In the genomic region with DNA sequence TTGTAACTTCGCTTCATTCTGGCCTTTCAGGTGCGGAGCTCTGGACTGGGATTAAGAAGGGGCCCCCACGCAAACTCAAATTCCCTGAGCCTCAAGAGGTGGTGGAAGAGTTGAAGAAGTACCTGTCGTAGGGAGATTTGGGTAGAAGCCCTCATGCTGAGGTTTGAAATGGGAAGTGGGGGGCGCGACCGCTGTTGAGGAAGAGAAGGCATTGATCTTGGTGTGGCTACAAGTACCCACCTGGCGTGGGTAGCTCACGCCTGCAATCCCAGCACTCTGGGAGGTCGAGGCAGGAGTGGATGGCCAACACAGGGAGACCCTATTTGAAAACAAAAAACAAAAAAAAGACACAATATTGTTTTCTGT, we compare ENCODE assay signal across 8 cellular contexts. TPM values are rescaled to one million over a fixed set of nuclear protein-coding genes. Genes with fewer than 3 reads are reported as not detected.
DNase-seq lines count a peak whose midpoint lies in the region; ATAC-seq and TF ChIP-seq lines count a peak whose summit lies in the region.

No MANE protein-coding gene starts in this region.

- H3K9ac ChIP-seq in SK-N-MC (ENCODE audit: insufficient read length) (peak overlapping the region; percentile 94), skeletal muscle satellite cell (ENCODE audit: low read depth, low read length) (peak overlapping the region; percentile 95)

- H3K27me3 ChIP-seq in skeletal muscle satellite cell (ENCODE audit: control insufficient read depth, insufficient read depth, low read length): no peaks in the 10 kb centered on the region

- no peak for TF ChIP-seq CTCF in fibroblast of villous mesenchyme (IDR thresholded peaks at IDR 0.05; ENCODE audit: insufficient read depth, low read depth, low read length)

- H3K4me2 ChIP-seq in skeletal muscle satellite cell (ENCODE audit: low read length): peak overlapping the region; percentile 84

- H3K36me3 ChIP-seq in SK-N-MC (ENCODE audit: insufficient read depth, low read length) (peaks cover 47% of the 10 kb centered on the region), skeletal muscle satellite cell (ENCODE audit: insufficient read depth, low read length) (peaks cover 44% of the 10 kb centered on the region)

- H3K4me3 ChIP-seq in SK-N-MC: peak overlapping the region; percentile 84
- H3K4me3 ChIP-seq in fibroblast of villous mesenchyme (ENCODE audit: low read depth, low read length): peak overlapping the region; percentile 86
- H3K4me3 ChIP-seq in skeletal muscle satellite cell (ENCODE audit: low read length): peak overlapping the region; percentile 93

- H3K9me3 ChIP-seq in SK-N-MC (ENCODE audit: low read depth, low read length): no peaks in the 10 kb centered on the region
- H3K9me3 ChIP-seq in skeletal muscle satellite cell (replicated peaks; ENCODE audit: low read length): no peaks in the 10 kb centered on the region

- ATAC-seq in GM21576 (IDR thresholded peaks at IDR 0.05; ENCODE audit: unreplicated experiment) (peak; percentile 0), HG03457 (IDR thresholded peaks at IDR 0.05; ENCODE audit: unreplicated experiment) (no peak)

- H3K27ac ChIP-seq in SK-N-MC: peak overlapping the region; percentile 77

- DNase-seq in SK-N-MC (ENCODE audit: low read depth, low spot score): no peak
- DNase-seq in fibroblast of villous mesenchyme (ENCODE audit: low read depth): no peak
- no peak for DNase-seq in medulla oblongata (ENCODE audit: extremely low spot score)
- no peak for DNase-seq in GDM1 (lab: John Stamatoyannopoulos, UW)
- DNase-seq in NCI-H2196 treated with DMSO at 0.1 percent for 48 hours (lab: John Stamatoyannopoulos, UW; ENCODE audit: unreplicated experiment): no peak

- peaks cover 10% of the 10 kb centered on the region for H3K4me1 ChIP-seq in skeletal muscle satellite cell (ENCODE audit: control insufficient read depth, insufficient read depth, low read length)

RNA-seq across cellular contexts. Expression of a gene that starts 0.8 kb away (rescaled TPM):
- 66.9 and 68.9 TPM in 2 replicates for total RNA-seq in fibroblast of villous mesenchyme
- total RNA-seq in skeletal muscle satellite cell (2012; rRNA removed): 92.4 and 108 TPM in 2 replicates

RNA-seq across cellular contexts. Expression of a gene that starts 9.5 kb away (rescaled TPM):
- total RNA-seq in fibroblast of villous mesenchyme: not detected in 2 replicates
- total RNA-seq in skeletal muscle satellite cell (2012; rRNA removed): not detected in 2 replicates

RNA-seq across cellular contexts. Expression of a gene that starts 19.5 kb away (rescaled TPM):
- total RNA-seq in fibroblast of villous mesenchyme: 153 and 199 TPM in 2 replicates
- total RNA-seq in skeletal muscle satellite cell (2012; rRNA removed): 76.2 and 79.9 TPM in 2 replicates

RNA-seq across cellular contexts. Expression of a gene that starts 29.7 kb away (rescaled TPM):
- 62.8 and 79.9 TPM in 2 replicates for total RNA-seq in fibroblast of villous mesenchyme
- 62.1 and 92.0 TPM in 2 replicates for total RNA-seq in skeletal muscle satellite cell (2012; rRNA removed)

RNA-seq across cellular contexts. Expression of a gene that starts 30.1 kb away (rescaled TPM):
- 11.2 and 14.2 TPM in 2 replicates for total RNA-seq in fibroblast of villous mesenchyme
- total RNA-seq in skeletal muscle satellite cell (2012; rRNA removed): 9.1 and 17.3 TPM in 2 replicates
